19 cellular contexts compared by ENCODE assay signal in the genomic region with DNA sequence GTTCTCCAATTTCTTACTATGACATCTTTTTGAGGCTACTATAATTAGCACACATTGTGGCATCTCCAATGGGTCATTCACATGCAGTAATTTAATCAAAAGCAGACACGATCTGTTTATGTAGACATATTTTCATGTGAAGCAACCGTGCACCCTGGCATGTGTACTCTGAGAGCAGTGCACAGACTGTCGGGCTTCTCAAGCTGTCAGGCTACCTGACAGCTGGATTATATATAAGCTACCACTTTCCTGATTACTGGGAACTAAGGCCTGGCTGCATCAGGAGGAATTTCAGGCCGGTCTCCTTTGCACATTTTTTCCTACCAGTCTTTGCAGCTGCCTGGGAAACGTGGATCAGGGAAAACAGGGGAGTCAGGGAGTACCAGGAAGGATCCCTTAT.
DNase-seq lines count a peak whose midpoint lies in the region; ATAC-seq and TF ChIP-seq lines count a peak whose summit lies in the region.
"Had no signal": no experiment of that assay in that cellular context is flagged by ENCODE, and none has a peak within 500 bp of the region (broad histone marks: within the 10 kb centered on the region; RNA-seq: fewer than 3 reads in every experiment).

No MANE protein-coding gene starts in this region.

- WGBS in GM23248 (ENCODE audit: low coverage in 1 of 2, low lambda C conversion rate in 2 of 2, missing lambda C conversion rate in 2 of 2), 2 experiments: 6 to 10% methylated on average over 5 of the region's 5 CpGs

- DNase-seq in GM23248 (peak; percentile 83), WERI-Rb-1 (peak; percentile 82), left ventricle myocardium superior (no peak), ascending aorta (ENCODE audit: low spot score in 2 of 2) (no peak), OCI-LY7 (ENCODE audit: low spot score) (no peak), occipital lobe (lab: John Stamatoyannopoulos, UW) (no peak)
- DNase-seq: activated CD4-positive, alpha-beta T cell treated with anti-CD3 and anti-CD28 coated beads for 4 hours; activated T-cell treated with anti-CD3 and anti-CD28 coated beads, Interleukin-2, amount 50 U/mL, for 4 hours; COR-L47; effector CD8-positive, alpha-beta T cell; head of caudate nucleus; left cardiac atrium; MV-4-11; NCI-H446 treated with DMSO at 0.1 percent for 48 hours; Peyer's patch; stimulated activated naive CD8-positive, alpha-beta T cell treated with anti-CD3 and anti-CD28 coated beads, Interleukin-15, Interleukin-2, amounts not matched to agents 100 U/mL and 50 U/mL, for 24 hours had no signal

- intact Hi-C loops in left ventricle myocardium superior (cut with micrococcal nuclease): no loop called here
- intact Hi-C loops in ascending aorta (cut with DNase I): no loop called here
- intact Hi-C loops in OCI-LY7 (cut with micrococcal nuclease; ENCODE audit: unreplicated experiment): no loop called here

- peaks cover 21% of the 10 kb centered on the region for H3K4me1 ChIP-seq in GM23248 (ENCODE audit: insufficient read depth)
- H3K4me1 ChIP-seq in stomach smooth muscle (ENCODE audit: control insufficient read depth, insufficient read depth, low read length): peaks cover 65% of the 10 kb centered on the region
- H3K4me1 ChIP-seq in ascending aorta: no peaks in the 10 kb centered on the region
- H3K4me1 ChIP-seq in OCI-LY7 (ENCODE audit: insufficient read depth, low read length, poor library complexity, severe bottlenecking): no peaks in the 10 kb centered on the region

- H3K4me2 ChIP-seq in GM23248 (ENCODE audit: unreplicated experiment) (peak overlapping the region; percentile 14), OCI-LY7 (ENCODE audit: low read length) (no peak overlapping the region)
- H3K4me2 ChIP-seq: neural progenitor cell had no signal

- H3K27me3 ChIP-seq in GM23248 (replicated peaks; ENCODE audit: insufficient read depth): no peaks in the 10 kb centered on the region
- no peaks in the 10 kb centered on the region for H3K27me3 ChIP-seq in WERI-Rb-1 (ENCODE audit: insufficient read depth, low read depth, severe bottlenecking)
- no peaks in the 10 kb centered on the region for H3K27me3 ChIP-seq in stomach smooth muscle (ENCODE audit: control insufficient read depth in 1 of 2, insufficient read depth in 2 of 2, low read length in 2 of 2)
- no peaks in the 10 kb centered on the region for H3K27me3 ChIP-seq in ascending aorta
- H3K27me3 ChIP-seq: neural progenitor cell, Peyer's patch had no signal

- H3K27ac ChIP-seq in GM23248 (peak overlapping the region; percentile 13), WERI-Rb-1 (peak overlapping the region; percentile 29), stomach smooth muscle (ENCODE audit: low read length) (peak overlapping the region; percentile 46), ascending aorta (no peak overlapping the region), OCI-LY7 (ENCODE audit: low read depth, low read length, poor library complexity, severe bottlenecking) (no peak overlapping the region)
- H3K27ac ChIP-seq: neural progenitor cell, Peyer's patch had no signal

- H4K20me1 ChIP-seq in GM23248 (ENCODE audit: insufficient read depth) (no peaks in the 10 kb centered on the region), OCI-LY7 (ENCODE audit: insufficient read depth, low read length) (no peaks in the 10 kb centered on the region; the same call in 1 of the 2 replicates)

- H3K79me2 ChIP-seq in GM23248 (ENCODE audit: insufficient read depth): peaks cover 36% of the 10 kb centered on the region
- no peaks in the 10 kb centered on the region for H3K79me2 ChIP-seq in OCI-LY7 (ENCODE audit: insufficient read depth, low read depth, low read length)

- peak overlapping the region; percentile 9; the same call in 1 of the 2 replicates for H3K9ac ChIP-seq in GM23248
- peak overlapping the region in 1 of 2 donors; percentile 10 for H3K9ac ChIP-seq in stomach smooth muscle (ENCODE audit: low read length in 2 of 2)
- H3K9ac ChIP-seq: neural progenitor cell had no signal

- no peaks in the 10 kb centered on the region for H3K9me2 ChIP-seq in GM23248 (ENCODE audit: insufficient read depth)
- H3K9me2 ChIP-seq in OCI-LY7 (ENCODE audit: insufficient read depth, low read length): no peaks in the 10 kb centered on the region

- no TSS peak for BruUV-seq in OCI-LY7 (replicated peaks; lab: Mats Ljungman, UMichigan)

- POLR2A ChIA-PET in OCI-LY7 (lab: Charles Lee): no interaction called here

- in situ Hi-C loops in GM23248 (cut with MboI): no loop called here

- H3K4me3 ChIP-seq in GM23248 (no peak overlapping the region), WERI-Rb-1 (ENCODE audit: low read depth, low read length) (no peak overlapping the region), stomach smooth muscle (ENCODE audit: low read length in 2 of 2) (no peak overlapping the region), ascending aorta (no peak overlapping the region), OCI-LY7 (ENCODE audit: low read depth, low read length, poor library complexity, severe bottlenecking) (no peak overlapping the region)
- H3K4me3 ChIP-seq: HAP-1, neural progenitor cell, Peyer's patch had no signal

- CTCF ChIA-PET in OCI-LY7 (lab: Charles Lee; ENCODE audit: unreplicated experiment): no interaction called here

- peaks cover 3% of the 10 kb centered on the region; the same call in 1 of the 2 replicates for H3F3A ChIP-seq in GM23248 (ENCODE audit: insufficient read depth)

- H3K36me3 ChIP-seq in GM23248 (ENCODE audit: low read depth) (0 out of 2 replicates have a peak, but pooled peaks cover 5% of the 10 kb centered on the region), WERI-Rb-1 (no peaks in the 10 kb centered on the region), stomach smooth muscle (ENCODE audit: control insufficient read depth in 2 of 2, insufficient read depth in 2 of 2, low read length in 2 of 2) (peaks cover 0 to 2% of the 10 kb centered on the region in 2 donors), ascending aorta (no peaks in the 10 kb centered on the region), OCI-LY7 (ENCODE audit: insufficient read depth, low read length) (no peaks in the 10 kb centered on the region)
- H3K36me3 ChIP-seq: HAP-1, neural progenitor cell, Peyer's patch had no signal

- no peaks in the 10 kb centered on the region for H3K9me3 ChIP-seq in GM23248 (ENCODE audit: low read depth)
- no peaks in the 10 kb centered on the region for H3K9me3 ChIP-seq in WERI-Rb-1 (ENCODE audit: severe bottlenecking)
- no peaks in the 10 kb centered on the region for H3K9me3 ChIP-seq in stomach smooth muscle (ENCODE audit: control insufficient read depth in 2 of 2, low read length in 2 of 2)
- no peaks in the 10 kb centered on the region for H3K9me3 ChIP-seq in ascending aorta
- H3K9me3 ChIP-seq in OCI-LY7 (ENCODE audit: low read length): no peaks in the 10 kb centered on the region
- H3K9me3 ChIP-seq: HAP-1, Peyer's patch had no signal

- H2AFZ ChIP-seq in GM23248 (no peak overlapping the region), OCI-LY7 (ENCODE audit: low read length) (no peak overlapping the region)
- H2AFZ ChIP-seq: neural progenitor cell had no signal

- peak; percentile 34 for ATAC-seq in left ventricle myocardium superior
- ATAC-seq: activated T-cell treated with anti-CD3 and anti-CD28 coated beads, Interleukin-2, amount 50 U/mL, for 4 hours; stimulated activated naive CD8-positive, alpha-beta T cell treated with anti-CD3 and anti-CD28 coated beads, Interleukin-15, Interleukin-2, amounts not matched to agents 100 U/mL and 50 U/mL, for 24 hours had no signal

- TF ChIP-seq CTCF in WERI-Rb-1 (IDR thresholded peaks at IDR 0.05; ENCODE audit: low read depth, low read length) (no peak), ascending aorta (IDR thresholded peaks at IDR 0.05) (no peak), OCI-LY7 (conservative IDR thresholded peaks at IDR 0.05; ENCODE audit: low read length) (no peak)

Comparison
In these comparisons a context has a peak if more than half of its experiments do, and no peak if none do; other contexts are left out.
1. DNase-seq: peak in GM23248 (single experiment) and WERI-Rb-1 (single experiment); none in left ventricle myocardium superior (single experiment), ascending aorta (0 of 2), OCI-LY7 (single experiment) and occipital lobe (single experiment).
2. H3K27ac ChIP-seq: peak in GM23248 (single experiment), WERI-Rb-1 (single experiment) and stomach smooth muscle (single experiment); none in ascending aorta (0 of 2) and OCI-LY7 (single experiment).